ENCODE assay signal across 18 cellular contexts in the genomic region with DNA sequence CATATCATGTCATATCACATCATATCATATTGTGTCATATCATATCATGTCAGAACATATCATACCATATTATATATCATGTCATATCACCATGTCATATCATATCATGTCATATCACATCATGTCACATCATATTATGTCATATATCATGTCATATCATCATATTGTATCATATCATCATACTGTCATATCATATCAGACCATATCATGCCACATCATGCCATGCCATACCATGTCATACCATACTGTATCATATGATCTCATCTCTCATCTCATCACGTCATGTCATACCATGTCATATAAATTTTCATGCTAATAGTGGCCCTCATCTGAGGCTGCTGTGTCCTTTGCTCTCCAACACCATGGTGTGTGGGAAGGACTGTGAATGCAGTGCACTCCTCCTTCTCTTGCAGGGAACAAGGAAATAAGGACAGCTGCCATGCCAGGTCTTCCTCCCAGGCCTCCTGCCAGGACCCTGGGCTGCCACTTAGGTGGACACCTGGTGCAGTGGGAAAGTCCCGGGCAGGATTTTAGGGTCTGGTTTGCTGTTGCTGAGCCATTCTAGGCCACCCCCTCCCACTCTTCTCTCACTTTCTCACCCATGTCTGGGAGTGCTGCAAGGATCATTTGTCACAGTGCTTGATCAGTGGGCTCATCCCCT.
A peak's percentile ranks its signal among the peaks of the same experiment; 100 is the strongest.
DNase-seq lines count a peak whose midpoint lies in the region; ATAC-seq, FAIRE-seq and TF ChIP-seq lines count a peak whose summit lies in the region.
"Had no signal": no experiment of that assay in that cellular context is flagged by ENCODE, and none has a peak within 500 bp of the region (broad histone marks: within the 10 kb centered on the region; RNA-seq: fewer than 3 reads in every experiment).

No MANE protein-coding gene starts in this region.

- POLR2A ChIA-PET in GM12878 (lab: Charles Lee): no interaction called here

- H3K4me3 Mint-ChIP-seq in nephron progenitor cell: no peak overlapping the region
- H3K4me3 Mint-ChIP-seq: CD8-positive, alpha-beta T cell had no signal

- H3K9me3 Mint-ChIP-seq in nephron progenitor cell: no peaks in the 10 kb centered on the region
- H3K9me3 Mint-ChIP-seq: CD8-positive, alpha-beta T cell had no signal

- no peak for TF ChIP-seq EP300 in GM12878 (IDR thresholded peaks at IDR 0.05; ENCODE audit: borderline replicate concordance in 1 of 2, control insufficient read depth in 1 of 2, low read depth in 2 of 2, low read length in 2 of 2)

- no TSS peak for BruUV-seq in GM12878 (replicated peaks; lab: Mats Ljungman, UMichigan)

- ATAC-seq in GM12878: peak; percentile 34; the same call in 2 of the 3 replicates
- no peak for ATAC-seq in HG03175 (IDR thresholded peaks at IDR 0.05; ENCODE audit: unreplicated experiment)
- ATAC-seq: CD8-positive, alpha-beta T cell; SK-N-SH treated with all-trans-retinoic acid at 6 μM for 48 hours had no signal

- in situ Hi-C loops in GM12878 (cut with MboI): no loop called here

- no peak overlapping the region for H3K9ac ChIP-seq in GM12878 (ENCODE audit: control insufficient read depth, insufficient read depth, low read length)

- peak overlapping the region; percentile 20; the same call in 1 of the 2 replicates for H3K4me2 ChIP-seq in GM12878 (ENCODE audit: control insufficient read depth, insufficient read depth)

- H3K4me3 ChIP-seq in GM12878: no peak overlapping the region
- H3K4me3 ChIP-seq: MG63 had no signal

- H3K27ac Mint-ChIP-seq in nephron progenitor cell: peak overlapping the region; percentile 66
- H3K27ac Mint-ChIP-seq: CD8-positive, alpha-beta T cell had no signal

- H3K27ac ChIP-seq in GM12878 (ENCODE audit: control insufficient read depth, insufficient read depth): peak overlapping the region; percentile 8; the same call in 1 of the 2 replicates

- TF ChIP-seq POLR2A in GM12891 (IDR thresholded peaks at IDR 0.05; ENCODE audit: low read depth, low read length) (no peak), GM12878 (IDR thresholded peaks at IDR 0.05; ENCODE audit: low read depth, low read length) (no peak)

- H3K4me1 Mint-ChIP-seq in nephron progenitor cell: peaks cover 15% of the 10 kb centered on the region

- SMC1A ChIA-PET in GM12878 (lab: Charles Lee; ENCODE audit: uncharacterized antibody, unreplicated experiment): no interaction called here

- no peak for TF ChIP-seq RAD21 in GM12878 (IDR thresholded peaks at IDR 0.05; ENCODE audit: insufficient read depth, low read depth, low read length)

- FAIRE-seq in GM12891 (lab: Jason Lieb, UNC) (peak; percentile 74), GM12878 (lab: Jason Lieb, UNC) (peak; percentile 47)

- no peaks in the 10 kb centered on the region for H4K20me1 ChIP-seq in GM12878 (ENCODE audit: control insufficient read depth, insufficient read depth)

- CTCF ChIA-PET in GM12878 (lab: Yijun Ruan, JAX): interaction anchor here (2.0 kb wide), 1 partner anchor 45 kb away, joined by 5 read pairs; no protein-coding TSS in a partner anchor

- DNase-seq in AG20443 (ENCODE audit: low spot score): peak; percentile 4
- no peak for DNase-seq in GM12891 (ENCODE audit: insufficient read length, low spot score)
- DNase-seq in GM12878 (ENCODE audit: low read depth, low spot score): no peak
- no peak for DNase-seq in nephron progenitor cell
- DNase-seq in NCI-H524 (lab: John Stamatoyannopoulos, UW): no peak
- DNase-seq in stimulated activated CD4-positive, alpha-beta T cell treated with anti-CD3 and anti-CD28 coated beads, Interleukin-4, amount 100 ng/mL, for 1 hour: no peak
- DNase-seq: CD8-positive, alpha-beta T cell; DND-41; H7; IMR-90; MG63; NCI-H1417 treated with DMSO at 0.1 percent for 48 hours; NCI-H187; NCI-H446; NCI-H526 treated with DMSO at 0.1 percent for 48 hours; NK-92 treated with Interleukin-12 subunit alpha and Interleukin-12 subunit beta, amount 100 ng/mL, for 24 hours had no signal

- no peaks in the 10 kb centered on the region for H3K36me3 ChIP-seq in GM12878 (ENCODE audit: control insufficient read depth in 2 of 2, insufficient read depth in 2 of 2, low read length in 1 of 2)
- H3K36me3 ChIP-seq: MG63 had no signal

- H3K79me2 ChIP-seq in GM12878 (ENCODE audit: control insufficient read depth, insufficient read depth, low read length): no peaks in the 10 kb centered on the region

- no peaks in the 10 kb centered on the region for H3K9me3 ChIP-seq in GM12878 (replicated peaks; ENCODE audit: control insufficient read depth, insufficient read depth, low read length)
- H3K9me3 ChIP-seq: MG63 had no signal

- H3K36me3 Mint-ChIP-seq in nephron progenitor cell (ENCODE audit: low read depth): no peaks in the 10 kb centered on the region
- H3K36me3 Mint-ChIP-seq: CD8-positive, alpha-beta T cell had no signal

- TF ChIP-seq CTCF in GM12878 (IDR thresholded peaks at IDR 0.05 in 2 of 3, conservative IDR thresholded peaks at IDR 0.05 in 1 of 3; ENCODE audit: control insufficient read depth in 2 of 3, extremely low read depth in 1 of 3, insufficient read depth in 1 of 3, low read depth in 3 of 3, low read length in 3 of 3): no peak
- no peak for TF ChIP-seq CTCF in nephron progenitor cell (IDR thresholded peaks at IDR 0.05)

- 14% methylated on average over 2 of the region's 2 CpGs for WGBS in GM12878 (ENCODE audit: insufficient coverage, insufficient replicate concordance, low lambda C conversion rate, missing lambda C conversion rate)

- no peak overlapping the region for H2AFZ ChIP-seq in GM12878 (ENCODE audit: control insufficient read depth, low read depth, low read length)

- RAD21 ChIA-PET in GM12878 (lab: Charles Lee; ENCODE audit: unreplicated experiment): no interaction called here

- H3K27me3 Mint-ChIP-seq in nephron progenitor cell (ENCODE audit: low read depth, poor library complexity): no peaks in the 10 kb centered on the region

- no peaks in the 10 kb centered on the region for H3K27me3 ChIP-seq in GM12878 (replicated peaks in 1 of 2; ENCODE audit: control insufficient read depth in 2 of 2, insufficient read depth in 2 of 2, low read length in 1 of 2)
- H3K27me3 ChIP-seq: MG63 had no signal

- intact Hi-C loops in GM12878 (cut with micrococcal nuclease; ENCODE audit: unreplicated experiment): no loop called here

- peaks cover 20% of the 10 kb centered on the region for H3K4me1 ChIP-seq in GM12878 (ENCODE audit: control insufficient read depth, insufficient read depth, low read length)

TF ChIP-seq in GM12891, 5 proteins besides CTCF, POLR2A, EP300 and RAD21:
- TF ChIP-seq SPI1 (IDR thresholded peaks at IDR 0.05; ENCODE audit: low read depth, low read length): no peak
- TF ChIP-seq POU2F2 (IDR thresholded peaks at IDR 0.05; ENCODE audit: low read depth, low read length): no peak

TF ChIP-seq in GM12878, 131 proteins besides CTCF, POLR2A, EP300 and RAD21:
- TF ChIP-seq ZBED1 (IDR thresholded peaks at IDR 0.05; ENCODE audit: borderline replicate concordance) (peak; percentile 85; the same call in 1 of the 2 replicates), YY1 (IDR thresholded peaks at IDR 0.05; ENCODE audit: low read depth, low read length) (no peak), TCF12 (IDR thresholded peaks at IDR 0.05; ENCODE audit: low read depth, low read length) (0 out of 2 replicates have a peak, but pooled peaks have one; percentile 26), RUNX3 (IDR thresholded peaks at IDR 0.05; ENCODE audit: low read length) (no peak), IKZF2 (IDR thresholded peaks at IDR 0.05) (0 out of 4 replicates have a peak, but pooled peaks of 1 of the 2 experiments have one; percentile 14), CREB1 (IDR thresholded peaks at IDR 0.05; ENCODE audit: low read depth) (0 out of 2 replicates have a peak, but pooled peaks have one; percentile 39), IKZF1 (conservative IDR thresholded peaks at IDR 0.05) (peak; percentile 70), ZNF207 (IDR thresholded peaks at IDR 0.05; ENCODE audit: borderline replicate concordance) (no peak), NR2C2 (IDR thresholded peaks at IDR 0.05; ENCODE audit: borderline replicate concordance, control insufficient read depth, insufficient read length, low read depth) (no peak)
